In the genomic region with DNA sequence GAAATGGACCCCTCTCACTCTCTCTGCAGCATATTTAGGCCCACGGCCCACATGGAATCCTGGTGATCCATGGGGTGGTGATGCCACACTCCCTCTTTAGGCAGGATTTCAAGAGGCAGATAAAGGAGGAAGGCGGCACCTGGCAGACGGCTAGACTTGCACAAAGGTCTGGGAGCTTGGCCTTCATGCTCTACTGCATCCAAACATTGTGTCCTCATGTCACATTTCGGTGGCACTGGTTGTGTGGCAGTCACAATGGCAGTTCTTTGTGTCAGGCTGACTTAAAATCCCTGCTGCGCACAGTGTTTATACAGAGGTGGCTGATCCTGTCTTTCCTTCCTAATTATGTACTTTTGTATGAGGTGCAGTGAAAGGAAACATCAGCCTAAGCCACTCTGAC, we compare ENCODE assay signal across 1 cellular context.
TF ChIP-seq lines count a peak whose summit lies in the region.

No MANE protein-coding gene starts in this region.

TF ChIP-seq in H1, 55 proteins besides CTCF, POLR2A, EP300 and RAD21 (continued from another document):
- TF ChIP-seq, protein P1, sequence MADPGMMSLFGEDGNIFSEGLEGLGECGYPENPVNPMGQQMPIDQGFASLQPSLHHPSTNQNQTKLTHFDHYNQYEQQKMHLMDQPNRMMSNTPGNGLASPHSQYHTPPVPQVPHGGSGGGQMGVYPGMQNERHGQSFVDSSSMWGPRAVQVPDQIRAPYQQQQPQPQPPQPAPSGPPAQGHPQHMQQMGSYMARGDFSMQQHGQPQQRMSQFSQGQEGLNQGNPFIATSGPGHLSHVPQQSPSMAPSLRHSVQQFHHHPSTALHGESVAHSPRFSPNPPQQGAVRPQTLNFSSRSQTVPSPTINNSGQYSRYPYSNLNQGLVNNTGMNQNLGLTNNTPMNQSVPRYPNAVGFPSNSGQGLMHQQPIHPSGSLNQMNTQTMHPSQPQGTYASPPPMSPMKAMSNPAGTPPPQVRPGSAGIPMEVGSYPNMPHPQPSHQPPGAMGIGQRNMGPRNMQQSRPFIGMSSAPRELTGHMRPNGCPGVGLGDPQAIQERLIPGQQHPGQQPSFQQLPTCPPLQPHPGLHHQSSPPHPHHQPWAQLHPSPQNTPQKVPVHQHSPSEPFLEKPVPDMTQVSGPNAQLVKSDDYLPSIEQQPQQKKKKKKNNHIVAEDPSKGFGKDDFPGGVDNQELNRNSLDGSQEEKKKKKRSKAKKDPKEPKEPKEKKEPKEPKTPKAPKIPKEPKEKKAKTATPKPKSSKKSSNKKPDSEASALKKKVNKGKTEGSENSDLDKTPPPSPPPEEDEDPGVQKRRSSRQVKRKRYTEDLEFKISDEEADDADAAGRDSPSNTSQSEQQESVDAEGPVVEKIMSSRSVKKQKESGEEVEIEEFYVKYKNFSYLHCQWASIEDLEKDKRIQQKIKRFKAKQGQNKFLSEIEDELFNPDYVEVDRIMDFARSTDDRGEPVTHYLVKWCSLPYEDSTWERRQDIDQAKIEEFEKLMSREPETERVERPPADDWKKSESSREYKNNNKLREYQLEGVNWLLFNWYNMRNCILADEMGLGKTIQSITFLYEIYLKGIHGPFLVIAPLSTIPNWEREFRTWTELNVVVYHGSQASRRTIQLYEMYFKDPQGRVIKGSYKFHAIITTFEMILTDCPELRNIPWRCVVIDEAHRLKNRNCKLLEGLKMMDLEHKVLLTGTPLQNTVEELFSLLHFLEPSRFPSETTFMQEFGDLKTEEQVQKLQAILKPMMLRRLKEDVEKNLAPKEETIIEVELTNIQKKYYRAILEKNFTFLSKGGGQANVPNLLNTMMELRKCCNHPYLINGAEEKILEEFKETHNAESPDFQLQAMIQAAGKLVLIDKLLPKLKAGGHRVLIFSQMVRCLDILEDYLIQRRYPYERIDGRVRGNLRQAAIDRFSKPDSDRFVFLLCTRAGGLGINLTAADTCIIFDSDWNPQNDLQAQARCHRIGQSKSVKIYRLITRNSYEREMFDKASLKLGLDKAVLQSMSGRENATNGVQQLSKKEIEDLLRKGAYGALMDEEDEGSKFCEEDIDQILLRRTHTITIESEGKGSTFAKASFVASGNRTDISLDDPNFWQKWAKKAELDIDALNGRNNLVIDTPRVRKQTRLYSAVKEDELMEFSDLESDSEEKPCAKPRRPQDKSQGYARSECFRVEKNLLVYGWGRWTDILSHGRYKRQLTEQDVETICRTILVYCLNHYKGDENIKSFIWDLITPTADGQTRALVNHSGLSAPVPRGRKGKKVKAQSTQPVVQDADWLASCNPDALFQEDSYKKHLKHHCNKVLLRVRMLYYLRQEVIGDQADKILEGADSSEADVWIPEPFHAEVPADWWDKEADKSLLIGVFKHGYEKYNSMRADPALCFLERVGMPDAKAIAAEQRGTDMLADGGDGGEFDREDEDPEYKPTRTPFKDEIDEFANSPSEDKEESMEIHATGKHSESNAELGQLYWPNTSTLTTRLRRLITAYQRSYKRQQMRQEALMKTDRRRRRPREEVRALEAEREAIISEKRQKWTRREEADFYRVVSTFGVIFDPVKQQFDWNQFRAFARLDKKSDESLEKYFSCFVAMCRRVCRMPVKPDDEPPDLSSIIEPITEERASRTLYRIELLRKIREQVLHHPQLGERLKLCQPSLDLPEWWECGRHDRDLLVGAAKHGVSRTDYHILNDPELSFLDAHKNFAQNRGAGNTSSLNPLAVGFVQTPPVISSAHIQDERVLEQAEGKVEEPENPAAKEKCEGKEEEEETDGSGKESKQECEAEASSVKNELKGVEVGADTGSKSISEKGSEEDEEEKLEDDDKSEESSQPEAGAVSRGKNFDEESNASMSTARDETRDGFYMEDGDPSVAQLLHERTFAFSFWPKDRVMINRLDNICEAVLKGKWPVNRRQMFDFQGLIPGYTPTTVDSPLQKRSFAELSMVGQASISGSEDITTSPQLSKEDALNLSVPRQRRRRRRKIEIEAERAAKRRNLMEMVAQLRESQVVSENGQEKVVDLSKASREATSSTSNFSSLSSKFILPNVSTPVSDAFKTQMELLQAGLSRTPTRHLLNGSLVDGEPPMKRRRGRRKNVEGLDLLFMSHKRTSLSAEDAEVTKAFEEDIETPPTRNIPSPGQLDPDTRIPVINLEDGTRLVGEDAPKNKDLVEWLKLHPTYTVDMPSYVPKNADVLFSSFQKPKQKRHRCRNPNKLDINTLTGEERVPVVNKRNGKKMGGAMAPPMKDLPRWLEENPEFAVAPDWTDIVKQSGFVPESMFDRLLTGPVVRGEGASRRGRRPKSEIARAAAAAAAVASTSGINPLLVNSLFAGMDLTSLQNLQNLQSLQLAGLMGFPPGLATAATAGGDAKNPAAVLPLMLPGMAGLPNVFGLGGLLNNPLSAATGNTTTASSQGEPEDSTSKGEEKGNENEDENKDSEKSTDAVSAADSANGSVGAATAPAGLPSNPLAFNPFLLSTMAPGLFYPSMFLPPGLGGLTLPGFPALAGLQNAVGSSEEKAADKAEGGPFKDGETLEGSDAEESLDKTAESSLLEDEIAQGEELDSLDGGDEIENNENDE (IDR thresholded peaks at IDR 0.05; ENCODE audit: insufficient replicate concordance, low read length), result no peak
- no peak for TF ChIP-seq TCF12 (IDR thresholded peaks at IDR 0.05; ENCODE audit: low read depth, low read length)
- TF ChIP-seq GABPA (IDR thresholded peaks at IDR 0.05; ENCODE audit: borderline replicate concordance, insufficient read depth, low read length), result no peak
- TF ChIP-seq CHD1 (IDR thresholded peaks at IDR 0.05; ENCODE audit: low read depth, low read length), result no peak
- no peak for TF ChIP-seq HDAC2 (IDR thresholded peaks at IDR 0.05; ENCODE audit: borderline replicate concordance in 1 of 2, low read depth in 2 of 2, low read length in 2 of 2)
- no peak for TF ChIP-seq BCL11A (IDR thresholded peaks at IDR 0.05; ENCODE audit: low read depth in 2 of 2, low read length in 2 of 2)
- no peak for TF ChIP-seq RNF2 (IDR thresholded peaks at IDR 0.05; ENCODE audit: borderline replicate concordance, low read depth, low read length, missing control alignments, poor library complexity, severe bottlenecking)
- no peak for TF ChIP-seq SUZ12 (IDR thresholded peaks at IDR 0.05; ENCODE audit: low read length)
- no peak for TF ChIP-seq SIRT6 (IDR thresholded peaks at IDR 0.05; ENCODE audit: low read length)
- no peak for TF ChIP-seq CREB1 (IDR thresholded peaks at IDR 0.05)
